2 cellular contexts compared by ENCODE assay signal in genomic region chr6:114862809-114863208, GRCh38.
TF ChIP-seq lines count a peak whose summit lies in the region.

No MANE protein-coding gene starts in this region.

TF ChIP-seq in SK-N-SH treated with all-trans-retinoic acid at 6 μM for 48 hours, 23 proteins besides CTCF, POLR2A, EP300 and RAD21 (continued from another document):
- TF ChIP-seq ZC3H10 (CRISPR knock-in tag; IDR thresholded peaks at IDR 0.05): no peak
- no peak for TF ChIP-seq SNAI2 (CRISPR knock-in tag; IDR thresholded peaks at IDR 0.05)

TF ChIP-seq in SK-N-SH, 30 proteins besides CTCF, POLR2A, EP300 and RAD21 (continued from another document):
- TF ChIP-seq EZH2phosphoT487 (IDR thresholded peaks at IDR 0.05; ENCODE audit: borderline replicate concordance, low read depth) (no peak), POLR2AphosphoS5 (IDR thresholded peaks at IDR 0.05; ENCODE audit: low read depth, low read length) (no peak), CHD2 (IDR thresholded peaks at IDR 0.05; ENCODE audit: low read length, partially characterized antibody) (no peak), MXI1 (IDR thresholded peaks at IDR 0.05; ENCODE audit: low read depth, low read length) (no peak), MEF2A (IDR thresholded peaks at IDR 0.05; ENCODE audit: borderline replicate concordance, low read depth) (no peak), TAF1 (IDR thresholded peaks at IDR 0.05; ENCODE audit: borderline replicate concordance, low read depth, low read length) (no peak)
